In the genomic region with DNA sequence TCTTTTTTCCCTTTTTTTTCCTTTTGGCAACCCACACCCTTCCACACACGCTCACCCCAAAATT, we compare ENCODE assay signal across 8 cellular contexts. TPM values are rescaled to one million over a fixed set of nuclear protein-coding genes. Genes with fewer than 3 reads are reported as not detected.
DNase-seq lines count a peak whose midpoint lies in the region; ATAC-seq lines count a peak whose summit lies in the region.

Gene NLK (plus strand): TSS at position 21 of the 64 bp plus-strand sequence. CDS start 197 bp downstream, outside the sequence.

- H3K27me3 ChIP-seq in HUES48 (ENCODE audit: control insufficient read depth, insufficient read depth, low read length): no peaks in the 10 kb centered on the region

- peaks cover 11% of the 10 kb centered on the region; the same call in 1 of the 2 replicates for H3K36me3 ChIP-seq in HUES48 (ENCODE audit: control insufficient read depth, insufficient read depth, low read length)

- no peaks in the 10 kb centered on the region for H3K36me3 Mint-ChIP-seq in immature natural killer cell
- H3K36me3 Mint-ChIP-seq in stimulated activated naive B cell treated with anti-CD40 and anti-IgM and Interleukin-4, amounts not matched to agents 10 μg/mL and 1 μg/mL and 100 μg/mL, for 72 hours: peaks cover 17 to 39% of the 10 kb centered on the region in 2 donors

- peak within 1 kb of the TSS; percentile 46; the same call in 1 of the 2 replicates for H3K9ac ChIP-seq in HUES48 (ENCODE audit: low read depth, low read length)

- DNase-seq in immature natural killer cell: no peak
- no peak for DNase-seq in stimulated activated naive B cell treated with anti-CD40 and anti-IgM and Interleukin-4, amounts not matched to agents 10 μg/mL and 1 μg/mL and 100 μg/mL, for 72 hours
- no peak for DNase-seq in NCI-H128 (lab: John Stamatoyannopoulos, UW; ENCODE audit: unreplicated experiment)
- DNase-seq in effector CD8-positive, alpha-beta T cell (lab: John Stamatoyannopoulos, UW): no peak

- H3K4me3 ChIP-seq in HUES48 (ENCODE audit: low read depth, low read length): peak within 1 kb of the TSS; percentile 77

- peak within 1 kb of the TSS; percentile 82 to 90 (median 86) for H3K4me3 Mint-ChIP-seq in immature natural killer cell
- peak within 1 kb of the TSS; percentile 90 to 96 for H3K4me3 Mint-ChIP-seq in stimulated activated naive B cell treated with anti-CD40 and anti-IgM and Interleukin-4, amounts not matched to agents 10 μg/mL and 1 μg/mL and 100 μg/mL, for 72 hours

- no peak for ATAC-seq in stimulated activated naive B cell treated with anti-CD40 and anti-IgM and Interleukin-4, amounts not matched to agents 10 μg/mL and 1 μg/mL and 100 μg/mL, for 72 hours (replicated peaks)
- no peak for ATAC-seq in HG02571 (IDR thresholded peaks at IDR 0.05; ENCODE audit: unreplicated experiment)
- no peak for ATAC-seq in HG03378 (IDR thresholded peaks at IDR 0.05; ENCODE audit: unreplicated experiment)

- peaks cover 5 to 9% (median 9%) of the 10 kb centered on the region in 3 donors for H3K27me3 Mint-ChIP-seq in immature natural killer cell (ENCODE audit: low read depth in 3 of 3)
- H3K27me3 Mint-ChIP-seq in stimulated activated naive B cell treated with anti-CD40 and anti-IgM and Interleukin-4, amounts not matched to agents 10 μg/mL and 1 μg/mL and 100 μg/mL, for 72 hours: peaks cover 0 to 4% of the 10 kb centered on the region in 2 donors

- no peaks in the 10 kb centered on the region for H3K9me3 ChIP-seq in HUES48 (ENCODE audit: control insufficient read depth, insufficient read depth, low read length)

- peaks cover 44% of the 10 kb centered on the region for H3K4me1 ChIP-seq in HUES48 (ENCODE audit: control insufficient read depth, insufficient read depth, low read length)

- peaks cover 68 to 72% of the 10 kb centered on the region in 2 donors for H3K4me1 Mint-ChIP-seq in immature natural killer cell
- peaks cover 35 to 61% of the 10 kb centered on the region in 2 donors for H3K4me1 Mint-ChIP-seq in stimulated activated naive B cell treated with anti-CD40 and anti-IgM and Interleukin-4, amounts not matched to agents 10 μg/mL and 1 μg/mL and 100 μg/mL, for 72 hours

- H3K27ac ChIP-seq in HUES48 (ENCODE audit: low read depth, low read length) (peak within 1 kb of the TSS; percentile 43), angular gyrus (ENCODE audit: low read depth, low read length) (peak within 1 kb of the TSS; percentile 19)

- H3K9me3 Mint-ChIP-seq in immature natural killer cell: no peaks in the 10 kb centered on the region
- peaks cover 4% of the 10 kb centered on the region in 2 donors for H3K9me3 Mint-ChIP-seq in stimulated activated naive B cell treated with anti-CD40 and anti-IgM and Interleukin-4, amounts not matched to agents 10 μg/mL and 1 μg/mL and 100 μg/mL, for 72 hours

- peak within 1 kb of the TSS; percentile 87 to 92 (median 88) for H3K27ac Mint-ChIP-seq in immature natural killer cell
- peak within 1 kb of the TSS; percentile 91 for H3K27ac Mint-ChIP-seq in stimulated activated naive B cell treated with anti-CD40 and anti-IgM and Interleukin-4, amounts not matched to agents 10 μg/mL and 1 μg/mL and 100 μg/mL, for 72 hours

RNA-seq across cellular contexts. Expression of gene NLK, which starts in this region (rescaled TPM):
- 1 to 10 TPM in 2 of 3 donors, under 1 TPM in 1; 0.06 to 2.8 (median 2.3) TPM for polyA plus RNA-seq in immature natural killer cell
